Comparison of ENCODE assay signal across 27 cellular contexts in the genomic region with DNA sequence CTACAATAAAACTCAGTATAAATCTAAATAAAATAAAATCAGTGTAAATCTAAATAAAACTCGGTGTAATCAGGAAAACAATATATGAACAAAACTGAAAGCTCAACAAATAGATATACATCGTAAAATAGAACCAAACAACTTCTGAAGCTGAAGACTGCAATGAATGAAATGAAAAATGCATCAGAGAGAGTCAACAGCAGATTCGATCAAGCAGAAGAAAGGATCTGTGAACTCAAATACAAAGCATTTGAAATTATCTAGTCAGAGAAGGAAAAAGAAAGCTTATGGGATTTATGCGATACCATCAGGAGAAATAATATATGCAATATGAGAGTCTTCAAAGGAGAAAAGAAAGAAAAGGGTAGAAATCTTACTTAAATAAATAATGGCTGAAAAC.
"Had no signal": no experiment of that assay in that cellular context is flagged by ENCODE, and none has a peak within 500 bp of the region (broad histone marks: within the 10 kb centered on the region; RNA-seq: fewer than 3 reads in every experiment).

No MANE protein-coding gene starts in this region.

- H3K9me3 ChIP-seq: suprapubic skin, testis, thyroid gland, upper lobe of right lung, vagina had no signal

- H3K27me3 ChIP-seq: stomach, suprapubic skin, testis, thyroid gland, tibial artery, tibial nerve, transverse colon, upper lobe of left lung, upper lobe of right lung, uterus, vagina had no signal

- DNase-seq: stimulated activated CD4-positive, alpha-beta T cell treated with anti-CD3 and anti-CD28 coated beads, Interleukin-2, amount 100 ng/mL, for 48 hours; stimulated activated CD4-positive, alpha-beta T cell treated with anti-CD3 and anti-CD28 coated beads, Interleukin-4, amount 100 ng/mL, for 1 hour; stimulated activated CD4-positive, alpha-beta T cell treated with anti-CD3 and anti-CD28 coated beads, Interleukin-4, amount 100 ng/mL, for 24 hours; stimulated activated CD4-positive, alpha-beta T cell treated with anti-CD3 and anti-CD28 coated beads, Interleukin-4, amount 100 ng/mL, for 4 hours; stimulated activated CD8-positive, alpha-beta memory T cell treated with anti-CD3 and anti-CD28 coated beads, Interleukin-4, amount 100 ng/mL, for 48 hours; stimulated activated naive B cell treated with anti-CD40 and anti-IgM and Interleukin-4, amounts not matched to agents 10 μg/mL and 1 μg/mL and 100 μg/mL, for 72 hours; stimulated activated naive CD4-positive, alpha-beta T cell; stimulated activated naive CD4-positive, alpha-beta T cell treated with Interleukin-2 at 50 U/mL for 16 hours; stimulated activated naive CD8-positive, alpha-beta T cell treated with anti-CD3 and anti-CD28 coated beads, Interleukin-15, amount 100 ng/mL, for 72 hours; stimulated activated naive CD8-positive, alpha-beta T cell treated with anti-CD3 and anti-CD28 coated beads, Interleukin-15, Interleukin-2, amounts not matched to agents 100 U/mL and 50 U/mL, for 24 hours; stomach; substantia nigra; testis; thyroid gland; tibial artery; transverse colon; trophoblast cell; upper lobe of left lung; upper lobe of right lung; uterus had no signal

- H3K36me3 ChIP-seq: stomach, suprapubic skin, thoracic aorta, thyroid gland, tibial artery, transverse colon, upper lobe of left lung, upper lobe of right lung, uterus, vagina had no signal

- H3K4me1 ChIP-seq: stomach, thyroid gland, tibial artery, transverse colon, upper lobe of left lung, upper lobe of right lung, uterus had no signal

- H3K4me3 ChIP-seq: stomach, suprapubic skin, testis, thoracic aorta, thyroid gland, tibial artery, tibial nerve, transverse colon, upper lobe of left lung, upper lobe of right lung, uterus, vagina had no signal

- H3K27ac ChIP-seq: stomach, suprapubic skin, testis, thoracic aorta, thyroid gland, tibial artery, tibial nerve, transverse colon, upper lobe of left lung, upper lobe of right lung, uterus, vagina had no signal

- ATAC-seq: stimulated activated effector memory CD8-positive, alpha-beta T cell treated with anti-CD3 and anti-CD28 coated beads, Interleukin-12 subunit alpha, Interleukin-12 subunit beta, amount 100 ng/mL, for 72 hours; stimulated activated memory B cell treated with anti-CD40 and anti-IgM and Interleukin-4, amounts not matched to agents 10 μg/mL and 1 μg/mL and 100 μg/mL, for 72 hours; stimulated activated naive B cell treated with anti-CD40 and anti-IgM and Interleukin-4, amounts not matched to agents 10 μg/mL and 1 μg/mL and 100 μg/mL, for 72 hours; stimulated activated naive CD8-positive, alpha-beta T cell treated with anti-CD3 and anti-CD28 coated beads, Interleukin-15, amount 100 ng/mL, for 72 hours; stimulated activated naive CD8-positive, alpha-beta T cell treated with anti-CD3 and anti-CD28 coated beads, Interleukin-15, Interleukin-2, amounts not matched to agents 100 U/mL and 50 U/mL, for 24 hours; upper lobe of right lung had no signal

- FAIRE-seq: urothelium cell line had no signal
